In the genomic region with DNA sequence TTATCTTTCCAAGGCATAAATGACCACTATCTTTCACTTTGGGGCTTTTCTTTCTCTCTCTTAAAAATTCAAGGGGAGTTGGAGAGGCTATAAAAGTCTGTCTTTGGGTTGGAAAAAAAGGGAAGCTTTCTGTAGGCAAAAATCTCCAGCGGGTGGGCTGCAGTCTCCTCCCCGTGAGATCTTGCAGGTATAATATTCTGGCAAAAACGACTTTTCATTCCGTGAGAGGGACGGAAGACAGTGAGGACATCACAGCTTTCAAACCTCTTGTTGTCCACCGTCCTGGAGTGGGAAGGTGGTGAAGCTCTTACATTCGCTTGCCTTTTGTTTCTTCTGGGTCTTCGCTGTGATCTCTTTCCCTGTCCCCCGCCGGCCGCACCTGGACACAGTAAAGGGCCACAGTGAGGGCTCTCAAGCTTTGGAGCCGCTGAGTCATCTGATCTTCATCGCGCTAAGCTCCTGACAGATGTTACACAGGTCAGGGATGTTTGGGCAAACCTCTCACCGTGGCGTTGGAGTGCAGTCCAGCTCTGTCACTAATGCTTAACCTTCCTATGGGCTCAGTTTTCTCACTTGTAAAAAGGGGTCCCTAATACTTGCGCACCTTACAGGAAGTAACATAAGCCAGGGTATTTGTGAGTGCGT, we compare ENCODE assay signal across 8 cellular contexts.
A peak's percentile ranks its signal among the peaks of the same experiment; 100 is the strongest.
DNase-seq lines count a peak whose midpoint lies in the region; ATAC-seq and TF ChIP-seq lines count a peak whose summit lies in the region.

No MANE protein-coding gene starts in this region.

- H3K27me3 Mint-ChIP-seq in GM23338 (ENCODE audit: insufficient read depth, low read depth, poor library complexity) = peaks cover 15% of the 10 kb centered on the region
- H3K27me3 Mint-ChIP-seq in T-helper 17 cell = no peaks in the 10 kb centered on the region

- H3K27ac ChIP-seq in GM23338 (ENCODE audit: low read depth) (no peak overlapping the region), heart right ventricle (peak overlapping the region in 2 of 10 donors; percentile 62 to 81)

- H3K4me2 ChIP-seq in GM23338 (peak overlapping the region; percentile 97), skeletal muscle satellite cell (ENCODE audit: low read length) (peak overlapping the region; percentile 96)

- no peaks in the 10 kb centered on the region; the same call in 2 of the 3 replicates for H3K9me3 Mint-ChIP-seq in GM23338

- no peak overlapping the region; the same call in 1 of the 2 replicates for H3K27ac Mint-ChIP-seq in GM23338
- no peak overlapping the region for H3K27ac Mint-ChIP-seq in T-helper 17 cell

- peaks cover 30% of the 10 kb centered on the region for H3K27me3 ChIP-seq in GM23338 (ENCODE audit: insufficient read depth)
- no peaks in the 10 kb centered on the region for H3K27me3 ChIP-seq in heart right ventricle
- no peaks in the 10 kb centered on the region for H3K27me3 ChIP-seq in skeletal muscle satellite cell (ENCODE audit: control insufficient read depth, insufficient read depth, low read length)

- DNase-seq in GM23338 (ENCODE audit: low spot score) (peak; percentile 52), T-helper 17 cell (no peak), heart right ventricle (no peak), MV-4-11 (lab: John Stamatoyannopoulos, UW) (no peak), DMS153 treated with DMSO at 0.1 percent for 48 hours (lab: John Stamatoyannopoulos, UW; ENCODE audit: unreplicated experiment) (no peak)

- no peaks in the 10 kb centered on the region for H3F3A ChIP-seq in GM23338 (replicated peaks; ENCODE audit: low read depth)

- H3K9me3 ChIP-seq in T-helper 17 cell (ENCODE audit: control insufficient read depth, low read length, poor library complexity, severe bottlenecking) (no peaks in the 10 kb centered on the region), heart right ventricle (no peaks in the 10 kb centered on the region), skeletal muscle satellite cell (replicated peaks; ENCODE audit: low read length) (no peaks in the 10 kb centered on the region)

- H4K20me1 ChIP-seq in GM23338 (replicated peaks; ENCODE audit: insufficient read depth) = no peaks in the 10 kb centered on the region

- H3K9me2 ChIP-seq in GM23338 (ENCODE audit: insufficient read depth) = no peaks in the 10 kb centered on the region

- H3K36me3 Mint-ChIP-seq in GM23338 (ENCODE audit: low read depth) (peaks cover 3% of the 10 kb centered on the region; the same call in 1 of the 3 replicates), T-helper 17 cell (ENCODE audit: low read depth) (peaks cover 7% of the 10 kb centered on the region)

- H3K4me3 Mint-ChIP-seq in GM23338 (peak overlapping the region; percentile 71), T-helper 17 cell (peak overlapping the region; percentile 81)

- peak overlapping the region; percentile 79 for H3K9ac ChIP-seq in skeletal muscle satellite cell (ENCODE audit: low read depth, low read length)

- ATAC-seq in GM23338 (peak; percentile 62), T-helper 17 cell (no peak), heart right ventricle (peak in 6 of 8 donors; percentile 13 to 39 (median 21)), GM21723 (IDR thresholded peaks at IDR 0.05; ENCODE audit: unreplicated experiment) (no peak), GM21515 (IDR thresholded peaks at IDR 0.05; ENCODE audit: unreplicated experiment) (no peak)

- H3K36me3 ChIP-seq in GM23338 (ENCODE audit: insufficient read depth) (no peaks in the 10 kb centered on the region), heart right ventricle (no peaks in the 10 kb centered on the region), skeletal muscle satellite cell (ENCODE audit: insufficient read depth, low read length) (no peaks in the 10 kb centered on the region)

- TF ChIP-seq CTCF in GM23338 (conservative IDR thresholded peaks at IDR 0.05; ENCODE audit: low read depth in 2 of 2) = no peak
- no peak for TF ChIP-seq CTCF in heart right ventricle (IDR thresholded peaks at IDR 0.05)

- intact Hi-C loops in heart right ventricle (cut with DNase I) = no loop called here

- WGBS in heart right ventricle, 2 donors = 58 to 65% methylated on average over 18 of the region's 18 CpGs

- H3K79me2 ChIP-seq in GM23338 (replicated peaks; ENCODE audit: insufficient read depth) = no peaks in the 10 kb centered on the region

- peak overlapping the region; percentile 100 for H2AFZ ChIP-seq in GM23338

- peaks cover 13% of the 10 kb centered on the region; the same call in 1 of the 2 replicates for H3K4me1 ChIP-seq in GM23338 (ENCODE audit: insufficient read depth)
- H3K4me1 ChIP-seq in heart right ventricle = peaks cover 0 to 18% (median 5%) of the 10 kb centered on the region in 9 donors
- H3K4me1 ChIP-seq in skeletal muscle satellite cell (ENCODE audit: control insufficient read depth, insufficient read depth, low read length) = peaks cover 24% of the 10 kb centered on the region

- H3K4me3 ChIP-seq in GM23338 (peak overlapping the region; percentile 74), heart right ventricle (peak overlapping the region; percentile 40 to 70 (median 62)), skeletal muscle satellite cell (ENCODE audit: low read length) (peak overlapping the region; percentile 76)

- peaks cover 14% of the 10 kb centered on the region for H3K4me1 Mint-ChIP-seq in GM23338
- H3K4me1 Mint-ChIP-seq in T-helper 17 cell = peaks cover 9% of the 10 kb centered on the region

TF ChIP-seq in GM23338, 12 proteins besides CTCF, POLR2A, EP300 and RAD21 (continues in another document):
- TF ChIP-seq, protein P1, sequence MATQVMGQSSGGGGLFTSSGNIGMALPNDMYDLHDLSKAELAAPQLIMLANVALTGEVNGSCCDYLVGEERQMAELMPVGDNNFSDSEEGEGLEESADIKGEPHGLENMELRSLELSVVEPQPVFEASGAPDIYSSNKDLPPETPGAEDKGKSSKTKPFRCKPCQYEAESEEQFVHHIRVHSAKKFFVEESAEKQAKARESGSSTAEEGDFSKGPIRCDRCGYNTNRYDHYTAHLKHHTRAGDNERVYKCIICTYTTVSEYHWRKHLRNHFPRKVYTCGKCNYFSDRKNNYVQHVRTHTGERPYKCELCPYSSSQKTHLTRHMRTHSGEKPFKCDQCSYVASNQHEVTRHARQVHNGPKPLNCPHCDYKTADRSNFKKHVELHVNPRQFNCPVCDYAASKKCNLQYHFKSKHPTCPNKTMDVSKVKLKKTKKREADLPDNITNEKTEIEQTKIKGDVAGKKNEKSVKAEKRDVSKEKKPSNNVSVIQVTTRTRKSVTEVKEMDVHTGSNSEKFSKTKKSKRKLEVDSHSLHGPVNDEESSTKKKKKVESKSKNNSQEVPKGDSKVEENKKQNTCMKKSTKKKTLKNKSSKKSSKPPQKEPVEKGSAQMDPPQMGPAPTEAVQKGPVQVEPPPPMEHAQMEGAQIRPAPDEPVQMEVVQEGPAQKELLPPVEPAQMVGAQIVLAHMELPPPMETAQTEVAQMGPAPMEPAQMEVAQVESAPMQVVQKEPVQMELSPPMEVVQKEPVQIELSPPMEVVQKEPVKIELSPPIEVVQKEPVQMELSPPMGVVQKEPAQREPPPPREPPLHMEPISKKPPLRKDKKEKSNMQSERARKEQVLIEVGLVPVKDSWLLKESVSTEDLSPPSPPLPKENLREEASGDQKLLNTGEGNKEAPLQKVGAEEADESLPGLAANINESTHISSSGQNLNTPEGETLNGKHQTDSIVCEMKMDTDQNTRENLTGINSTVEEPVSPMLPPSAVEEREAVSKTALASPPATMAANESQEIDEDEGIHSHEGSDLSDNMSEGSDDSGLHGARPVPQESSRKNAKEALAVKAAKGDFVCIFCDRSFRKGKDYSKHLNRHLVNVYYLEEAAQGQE (IDR thresholded peaks at IDR 0.05; ENCODE audit: unreplicated experiment) = no peak
- TF ChIP-seq STAT1 (IDR thresholded peaks at IDR 0.05; ENCODE audit: unreplicated experiment) (no peak), POLR2AphosphoS5 (IDR thresholded peaks at IDR 0.05; ENCODE audit: low read depth) (no peak), ZNF331 (CRISPR knock-in tag; IDR thresholded peaks at IDR 0.05; ENCODE audit: low read depth) (no peak), JUNB (IDR thresholded peaks at IDR 0.05; ENCODE audit: unreplicated experiment) (no peak), EZH2 (IDR thresholded peaks at IDR 0.05; ENCODE audit: low read depth, unreplicated experiment) (no peak)
- TF ChIP-seq, protein P2, sequence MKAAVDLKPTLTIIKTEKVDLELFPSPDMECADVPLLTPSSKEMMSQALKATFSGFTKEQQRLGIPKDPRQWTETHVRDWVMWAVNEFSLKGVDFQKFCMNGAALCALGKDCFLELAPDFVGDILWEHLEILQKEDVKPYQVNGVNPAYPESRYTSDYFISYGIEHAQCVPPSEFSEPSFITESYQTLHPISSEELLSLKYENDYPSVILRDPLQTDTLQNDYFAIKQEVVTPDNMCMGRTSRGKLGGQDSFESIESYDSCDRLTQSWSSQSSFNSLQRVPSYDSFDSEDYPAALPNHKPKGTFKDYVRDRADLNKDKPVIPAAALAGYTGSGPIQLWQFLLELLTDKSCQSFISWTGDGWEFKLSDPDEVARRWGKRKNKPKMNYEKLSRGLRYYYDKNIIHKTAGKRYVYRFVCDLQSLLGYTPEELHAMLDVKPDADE (IDR thresholded peaks at IDR 0.05) = no peak

Comparison
In these comparisons a context has a peak if more than half of its experiments do, and no peak if none do; other contexts are left out.
1. ATAC-seq: peak in GM23338 (single experiment) and heart right ventricle (6 of 8); none in T-helper 17 cell (single experiment), GM21723 (single experiment) and GM21515 (single experiment).
2. Peak in every context shown above with its lines, with median percentiles within 50 percentile points of each other: H3K4me3 ChIP-seq.